Comparison of ENCODE assay signal across 9 cellular contexts in the genomic region with DNA sequence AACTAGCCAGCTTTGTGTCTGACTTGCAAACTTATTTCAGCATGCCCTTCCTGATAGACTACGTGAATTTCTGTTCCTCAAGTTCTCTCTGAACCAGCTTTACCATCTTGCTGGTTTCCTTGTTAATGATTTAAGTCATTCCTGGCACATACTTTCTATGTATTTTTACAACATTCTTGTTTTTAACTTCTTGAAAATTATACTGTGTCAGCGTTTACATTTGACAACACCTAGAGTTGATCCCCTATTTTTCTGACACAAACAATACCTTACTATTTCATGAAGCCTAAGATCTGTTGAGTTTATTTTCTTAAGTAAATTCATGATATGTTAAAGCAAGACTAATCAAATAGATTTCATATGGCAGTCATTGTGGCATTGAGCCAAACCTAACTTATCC.
"Had no signal": no experiment of that assay in that cellular context is flagged by ENCODE, and none has a peak within 500 bp of the region (broad histone marks: within the 10 kb centered on the region; RNA-seq: fewer than 3 reads in every experiment).

No MANE protein-coding gene starts in this region.

- H3K4me3 Mint-ChIP-seq: GM23338, H9, HFFc6, IgD-negative memory B cell had no signal

- DNase-seq: H9, HFFc6, KG1 had no signal

- ATAC-seq: GM23338, HCT116 had no signal

- H3K27ac ChIP-seq: HL-60 had no signal

- H3K4me2 ChIP-seq: GM23338 had no signal

- H3K27me3 Mint-ChIP-seq: IgD-negative memory B cell had no signal

- H3K4me3 ChIP-seq: GM23338 had no signal

- FAIRE-seq: H1, H54 had no signal

- H3K36me3 Mint-ChIP-seq: IgD-negative memory B cell had no signal

- H3K27ac Mint-ChIP-seq: GM23338, H9, HFFc6, IgD-negative memory B cell had no signal

- H2AFZ ChIP-seq: GM23338 had no signal

- H3K4me1 Mint-ChIP-seq: GM23338, H9, IgD-negative memory B cell had no signal
